ENCODE assay signal across 10 cellular contexts in genomic region chr6:66032626-66033025, GRCh38.
"Had no signal": no experiment of that assay in that cellular context is flagged by ENCODE, and none has a peak within 500 bp of the region (broad histone marks: within the 10 kb centered on the region; RNA-seq: fewer than 3 reads in every experiment).

No MANE protein-coding gene starts in this region.

- DNase-seq: GM23248, GOT3, H7, HFFc6, Kasumi-1, KG1 had no signal

- H3K4me1 Mint-ChIP-seq: IgD-negative memory B cell had no signal

- H3K27ac Mint-ChIP-seq: HFFc6, IgD-negative memory B cell had no signal

- H3K36me3 ChIP-seq: HAP-1 had no signal

- H3K4me3 ChIP-seq: GM23248, HAP-1 had no signal

- H3K27ac ChIP-seq: GM23248, HL-60 had no signal

- ATAC-seq: HCT116 had no signal

- H3K9me3 ChIP-seq: HAP-1 had no signal

- H2AFZ ChIP-seq: GM23248 had no signal

- H3K4me1 ChIP-seq: HAP-1 had no signal

- H3K4me3 Mint-ChIP-seq: HFFc6, IgD-negative memory B cell had no signal

- H3K27me3 Mint-ChIP-seq: IgD-negative memory B cell had no signal

- H3K9ac ChIP-seq: GM23248 had no signal
